ENCODE assay signal across 10 cellular contexts in the genomic region with DNA sequence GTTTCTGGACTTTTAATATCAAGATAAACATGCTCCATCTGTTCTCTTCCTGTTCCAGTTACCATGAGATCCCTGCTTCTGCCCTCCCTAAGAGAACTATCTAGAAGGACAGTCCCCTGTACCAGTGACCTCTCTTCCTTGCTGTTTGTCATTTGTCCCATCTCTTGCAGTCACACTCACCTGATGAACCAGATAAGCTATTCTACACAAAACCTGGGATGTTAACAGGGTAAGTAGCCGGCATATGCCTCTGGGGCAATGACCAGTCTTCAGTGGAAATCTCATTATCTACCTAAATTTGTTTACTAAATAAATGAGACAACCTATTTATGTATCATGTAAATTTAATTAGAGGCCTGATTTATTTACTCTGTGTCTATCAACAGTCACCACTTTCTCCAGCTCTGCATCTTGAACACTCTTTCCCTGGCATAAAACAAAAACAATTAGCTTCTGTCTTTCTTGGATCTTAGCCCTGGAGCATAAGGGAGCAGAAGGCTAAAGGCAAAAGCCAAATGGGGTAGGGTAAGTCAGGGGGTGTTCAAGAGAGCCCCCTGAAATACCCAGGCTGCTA.
"Had no signal": no experiment of that assay in that cellular context is flagged by ENCODE, and none has a peak within 500 bp of the region (broad histone marks: within the 10 kb centered on the region; RNA-seq: fewer than 3 reads in every experiment).

No MANE protein-coding gene starts in this region.

- DNase-seq: activated CD4-positive, alpha-beta T cell treated with anti-CD3 and anti-CD28 coated beads for 36 hours; activated CD4-positive, alpha-beta T cell treated with anti-CD3 and anti-CD28 coated beads, Interleukin-2, amount 50 U/mL, for 48 hours; activated T-cell treated with anti-CD3 and anti-CD28 coated beads for 4 hours; effector memory CD8-positive, alpha-beta T cell; left ventricle myocardium superior; occipital lobe; stimulated activated CD8-positive, alpha-beta memory T cell treated with anti-CD3 and anti-CD28 coated beads, Interleukin-4, amount 100 ng/mL, for 48 hours; stimulated activated naive CD4-positive, alpha-beta T cell; thyroid gland had no signal

- H3K27ac ChIP-seq: thyroid gland had no signal

- ATAC-seq: activated CD4-positive, alpha-beta T cell treated with anti-CD3 and anti-CD28 coated beads for 36 hours; effector memory CD8-positive, alpha-beta T cell; left ventricle myocardium superior; WTC11 had no signal
